8 cellular contexts compared by ENCODE assay signal in genomic region chr4:183504064-183504929, GRCh38. TPM values are rescaled to one million over a fixed set of nuclear protein-coding genes. Genes with fewer than 3 reads are reported as not detected.
DNase-seq lines count a peak whose midpoint lies in the region; ATAC-seq, FAIRE-seq and TF ChIP-seq lines count a peak whose summit lies in the region.

No MANE protein-coding gene starts in this region.

- H3K4me3 ChIP-seq in BE2C (ENCODE audit: low read depth, low read length): peak overlapping the region; percentile 95

- peak; percentile 53 for FAIRE-seq in colon (lab: Jason Lieb, UNC)

- H3K9me3 ChIP-seq in BE2C: no peaks in the 10 kb centered on the region

- no peaks in the 10 kb centered on the region; the same call in 1 of the 2 replicates for H3K4me1 ChIP-seq in BE2C

- DNase-seq in BE2C: peak; percentile 99
- peak; percentile 85 for DNase-seq in GM19238 (ENCODE audit: insufficient read length, low spot score)
- peak; percentile 85 for DNase-seq in NCI-H510A treated with DMSO at 0.1 percent for 48 hours (lab: John Stamatoyannopoulos, UW)
- peak; percentile 99 for DNase-seq in activated CD4-positive, alpha-beta T cell treated with anti-CD3 and anti-CD28 coated beads for 4 hours
- peak; percentile 99 for DNase-seq in left colon
- peak; percentile 98 for DNase-seq in stimulated activated CD4-positive, alpha-beta T cell treated with anti-CD3 and anti-CD28 coated beads, Interleukin-1b, Interleukin-23, amount 100 ng/mL, for 48 hours

- ATAC-seq in HG03442 (IDR thresholded peaks at IDR 0.05; ENCODE audit: unreplicated experiment): peak; percentile 63
- ATAC-seq in left colon: peak; percentile 88

- intact Hi-C loops in left colon (cut with DNase I, micrococcal nuclease): no loop called here

- peak; percentile 7; the same call in 1 of the 2 replicates for TF ChIP-seq CTCF in BE2C (IDR thresholded peaks at IDR 0.05; ENCODE audit: low read depth, low read length)

- H3K27me3 ChIP-seq in BE2C: no peaks in the 10 kb centered on the region

- no peaks in the 10 kb centered on the region for H3K36me3 ChIP-seq in BE2C

RNA-seq across cellular contexts. Expression of gene ING2, which starts 0.6 kb away (rescaled TPM):
- 6.1 TPM for polyA plus RNA-seq in BE2C (2012; ENCODE audit: insufficient read depth, insufficient read length, low read depth)
- 10 to 100 TPM; 13.0 to 14.7 TPM for total RNA-seq in left colon

RNA-seq across cellular contexts. Expression of gene CDKN2AIP, which starts 59.9 kb away (rescaled TPM):
- polyA plus RNA-seq in BE2C (2012; ENCODE audit: insufficient read depth, insufficient read length, low read depth): 28.4 TPM
- 10 to 100 TPM; 13.7 to 23.1 TPM for total RNA-seq in left colon

Comparison
In these comparisons a context has a peak if more than half of its experiments do, and no peak if none do; other contexts are left out.
1. Peak in every context shown above with its lines: DNase-seq, ATAC-seq and H3K4me3 ChIP-seq.